In the genomic region with DNA sequence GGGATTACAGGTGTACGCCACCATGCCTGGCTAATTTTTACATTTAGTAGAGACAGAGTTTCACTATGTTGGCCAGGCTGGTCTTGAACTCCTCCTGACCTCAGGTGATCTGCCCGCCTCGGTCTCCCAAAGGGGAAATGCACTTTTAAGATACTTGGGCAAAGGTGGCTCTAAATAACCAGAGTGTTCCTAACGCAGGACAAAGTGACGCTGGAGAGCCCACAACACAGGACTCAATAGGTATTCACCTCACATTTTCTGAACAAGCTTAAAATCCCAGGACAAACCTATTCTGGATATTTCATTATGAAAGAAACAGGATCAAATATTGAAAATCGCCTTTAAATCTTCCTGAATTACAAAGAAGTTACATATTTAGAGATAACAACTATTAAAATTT, we compare ENCODE assay signal across 22 cellular contexts.
"Had no signal": no experiment of that assay in that cellular context is flagged by ENCODE, and none has a peak within 500 bp of the region (broad histone marks: within the 10 kb centered on the region; RNA-seq: fewer than 3 reads in every experiment).

No MANE protein-coding gene starts in this region.

- DNase-seq: stimulated activated CD4-positive, alpha-beta T cell treated with anti-CD3 and anti-CD28 coated beads, Interleukin-2, amount 100 ng/mL, for 48 hours; stimulated activated CD4-positive, alpha-beta T cell treated with anti-CD3 and anti-CD28 coated beads, Interleukin-4, amount 100 ng/mL, for 1 hour; stimulated activated CD4-positive, alpha-beta T cell treated with anti-CD3 and anti-CD28 coated beads, Interleukin-4, amount 100 ng/mL, for 24 hours; stimulated activated CD4-positive, alpha-beta T cell treated with anti-CD3 and anti-CD28 coated beads, Interleukin-4, amount 100 ng/mL, for 4 hours; stimulated activated CD8-positive, alpha-beta memory T cell treated with anti-CD3 and anti-CD28 coated beads, Interleukin-4, amount 100 ng/mL, for 48 hours; stimulated activated naive B cell treated with anti-CD40 and anti-IgM and Interleukin-4, amounts not matched to agents 10 μg/mL and 1 μg/mL and 100 μg/mL, for 72 hours; stimulated activated naive CD4-positive, alpha-beta T cell; stimulated activated naive CD4-positive, alpha-beta T cell treated with Interleukin-2 at 50 U/mL for 16 hours; stimulated activated naive CD8-positive, alpha-beta T cell treated with anti-CD3 and anti-CD28 coated beads, Interleukin-15, amount 100 ng/mL, for 72 hours; stimulated activated naive CD8-positive, alpha-beta T cell treated with anti-CD3 and anti-CD28 coated beads, Interleukin-15, Interleukin-2, amounts not matched to agents 100 U/mL and 50 U/mL, for 24 hours; stomach; substantia nigra; testis; thyroid gland; tibial artery; transverse colon; trophoblast cell; upper lobe of left lung; upper lobe of right lung; uterus had no signal

- ATAC-seq: stimulated activated effector memory CD8-positive, alpha-beta T cell treated with anti-CD3 and anti-CD28 coated beads, Interleukin-12 subunit alpha, Interleukin-12 subunit beta, amount 100 ng/mL, for 72 hours; stimulated activated memory B cell treated with anti-CD40 and anti-IgM and Interleukin-4, amounts not matched to agents 10 μg/mL and 1 μg/mL and 100 μg/mL, for 72 hours; stimulated activated naive B cell treated with anti-CD40 and anti-IgM and Interleukin-4, amounts not matched to agents 10 μg/mL and 1 μg/mL and 100 μg/mL, for 72 hours; stimulated activated naive CD8-positive, alpha-beta T cell treated with anti-CD3 and anti-CD28 coated beads, Interleukin-15, amount 100 ng/mL, for 72 hours; stimulated activated naive CD8-positive, alpha-beta T cell treated with anti-CD3 and anti-CD28 coated beads, Interleukin-15, Interleukin-2, amounts not matched to agents 100 U/mL and 50 U/mL, for 24 hours; upper lobe of right lung had no signal
